Comparison of ENCODE assay signal across 17 cellular contexts in genomic region chr14:54840336-54840735, GRCh38.
DNase-seq lines count a peak whose midpoint lies in the region; ATAC-seq and TF ChIP-seq lines count a peak whose summit lies in the region.
"Had no signal": no experiment of that assay in that cellular context is flagged by ENCODE, and none has a peak within 500 bp of the region (broad histone marks: within the 10 kb centered on the region; RNA-seq: fewer than 3 reads in every experiment).

No MANE protein-coding gene starts in this region.

- TF ChIP-seq POLR2A in gastroesophageal sphincter (IDR thresholded peaks at IDR 0.05) (no peak), upper lobe of left lung (IDR thresholded peaks at IDR 0.05) (no peak)

- no peak for TF ChIP-seq EP300 in gastroesophageal sphincter (IDR thresholded peaks at IDR 0.05)
- TF ChIP-seq EP300 in upper lobe of left lung (IDR thresholded peaks at IDR 0.05) = no peak

- H3K27me3 ChIP-seq in ascending aorta (no peaks in the 10 kb centered on the region), gastroesophageal sphincter (no peaks in the 10 kb centered on the region), upper lobe of left lung (no peaks in the 10 kb centered on the region)
- H3K27me3 ChIP-seq: BE2C had no signal

- H3K4me1 ChIP-seq in ascending aorta (peaks cover 0 to 10% of the 10 kb centered on the region in 2 donors), gastroesophageal sphincter (peaks cover 0 to 6% (median 0%) of the 10 kb centered on the region in 3 donors), upper lobe of left lung (peaks cover 0 to 11% (median 4%) of the 10 kb centered on the region in 4 donors)

- intact Hi-C loops in ascending aorta (cut with DNase I) = no loop called here

- no peaks in the 10 kb centered on the region for H3K36me3 ChIP-seq in ascending aorta
- no peaks in the 10 kb centered on the region for H3K36me3 ChIP-seq in gastroesophageal sphincter
- peaks cover 0 to 4% (median 0%) of the 10 kb centered on the region in 4 donors for H3K36me3 ChIP-seq in upper lobe of left lung
- H3K36me3 ChIP-seq: BE2C had no signal

- H3K27ac ChIP-seq in ascending aorta (peak overlapping the region; percentile 53 to 65), gastroesophageal sphincter (peak overlapping the region in 3 of 4 donors; percentile 4 to 44 (median 37)), upper lobe of left lung (peak overlapping the region in 3 of 4 donors; percentile 5 to 48 (median 35))
- H3K27ac ChIP-seq: PC-9 had no signal

- ATAC-seq in gastroesophageal sphincter (peak; percentile 32), upper lobe of left lung (ENCODE audit: low FRiP score in 2 of 2) (peak in 1 of 2 donors; percentile 67), GM21390 (IDR thresholded peaks at IDR 0.05; ENCODE audit: unreplicated experiment) (no peak), HG03354 (IDR thresholded peaks at IDR 0.05; ENCODE audit: poor library complexity, severe bottlenecking, unreplicated experiment) (no peak)

- H3K4me3 ChIP-seq in ascending aorta (no peak overlapping the region), gastroesophageal sphincter (no peak overlapping the region), upper lobe of left lung (no peak overlapping the region)
- H3K4me3 ChIP-seq: PC-9 had no signal

- H3K9me3 ChIP-seq in ascending aorta (no peaks in the 10 kb centered on the region), gastroesophageal sphincter (no peaks in the 10 kb centered on the region), upper lobe of left lung (no peaks in the 10 kb centered on the region)
- H3K9me3 ChIP-seq: BE2C had no signal

- no peak for DNase-seq in ascending aorta (ENCODE audit: low spot score in 2 of 2)
- peak; percentile 58 for DNase-seq in renal cortical epithelial cell (ENCODE audit: low read depth)
- DNase-seq in upper lobe of left lung = no peak
- DNase-seq in DMS153 (lab: John Stamatoyannopoulos, UW) = no peak
- DNase-seq: BE2C; CD4-positive, alpha-beta memory T cell; DMS79 treated with DMSO at 0.1 percent for 48 hours; GOT3; KBM-7; MM.1S; NCI-H1105 treated with DMSO at 0.1 percent for 48 hours; NCI-H187; NCI-H69; PC-9 had no signal

- WGBS in gastroesophageal sphincter (ENCODE audit: low coverage in 1 of 2), 2 donors = 77 to 80% methylated on average over 1 to 3 of the region's 3 CpGs
- 78 to 81% methylated on average over 3 of the region's 3 CpGs for WGBS in upper lobe of left lung, 2 donors

- TF ChIP-seq CTCF in ascending aorta (IDR thresholded peaks at IDR 0.05) (no peak), gastroesophageal sphincter (IDR thresholded peaks at IDR 0.05) (no peak), upper lobe of left lung (IDR thresholded peaks at IDR 0.05) (no peak)
